29 cellular contexts compared by ENCODE assay signal in the genomic region with DNA sequence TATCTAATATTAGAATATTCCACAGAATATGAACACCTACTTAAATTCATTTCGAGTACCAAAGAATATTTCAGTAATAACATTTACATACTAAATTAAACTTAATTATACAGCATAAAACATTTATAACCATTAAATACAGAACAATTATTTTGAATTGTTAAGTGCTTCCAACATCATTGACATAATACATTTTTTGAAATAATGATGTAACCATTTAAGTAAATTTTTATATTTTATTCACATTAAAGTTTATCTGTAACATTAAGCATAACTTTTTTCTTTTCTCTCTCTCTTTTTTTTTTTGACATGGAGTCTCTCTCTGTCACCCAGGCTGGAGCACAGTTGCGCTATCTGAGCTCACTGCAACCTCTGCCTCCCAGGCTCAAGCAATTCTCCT. TPM values are rescaled to one million over a fixed set of nuclear protein-coding genes. Genes with fewer than 3 reads are reported as not detected.
"Had no signal": no experiment of that assay in that cellular context is flagged by ENCODE, and none has a peak within 500 bp of the region (broad histone marks: within the 10 kb centered on the region; RNA-seq: fewer than 3 reads in every experiment).

No MANE protein-coding gene starts in this region.

- H3K36me3 ChIP-seq: colonic mucosa, esophagus squamous epithelium, gastroesophageal sphincter, heart left ventricle, left ventricle myocardium inferior, lower lobe of right lung had no signal

- ATAC-seq: esophagus mucosa, gastroesophageal sphincter, heart left ventricle, left colon, left lobe of liver, lower lobe of right lung, mucosa of descending colon had no signal

- H3K27me3 ChIP-seq: colonic mucosa, dorsolateral prefrontal cortex, esophagus squamous epithelium, gastroesophageal sphincter, heart left ventricle, hepatocyte had no signal

- H3K9me3 ChIP-seq: colonic mucosa, esophagus squamous epithelium, gastroesophageal sphincter, heart left ventricle, left ventricle myocardium inferior, lower lobe of right lung, mucosa of descending colon had no signal

- H3K27ac ChIP-seq: colonic mucosa, epithelial cell of prostate, esophagus squamous epithelium, gastroesophageal sphincter, heart left ventricle, hepatocyte, left ventricle myocardium inferior, lower lobe of right lung had no signal

- H3K4me3 ChIP-seq: colonic mucosa, dorsolateral prefrontal cortex, esophagus squamous epithelium, gastroesophageal sphincter, heart left ventricle, hepatocyte, left ventricle myocardium inferior, lower lobe of right lung, mucosa of descending colon had no signal

- DNase-seq: colonic mucosa; cortex of kidney; dermis blood vessel endothelial cell; dorsolateral prefrontal cortex; effector CD4-positive, alpha-beta T cell; effector memory CD4-positive, alpha-beta T cell; erythroblast; esophagus squamous epithelium; foreskin fibroblast; foreskin melanocyte; heart left ventricle; immature natural killer cell; islet precursor cell; kidney glomerular epithelial cell; left colon; left ventricle myocardium inferior; lower lobe of right lung; mesenchymal stem cell; mucosa of descending colon; naive B cell had no signal

- FAIRE-seq: kidney had no signal

- H3K4me1 ChIP-seq: colonic mucosa, esophagus squamous epithelium, gastroesophageal sphincter, heart left ventricle, left ventricle myocardium inferior, lower lobe of right lung had no signal

RNA-seq across cellular contexts. Expression of gene FUT9, which starts 44.5 kb away (rescaled TPM):
- total RNA-seq: colonic mucosa, dermis blood vessel endothelial cell, esophagus mucosa, esophagus squamous epithelium, left lobe of liver, left ventricle myocardium inferior, lower lobe of right lung, lung microvascular endothelial cell, mesenteric fat pad, myocyte had no signal
